Comparison of ENCODE assay signal across 35 cellular contexts in genomic region chr13:98749501-98749900, GRCh38. TPM values are rescaled to one million over a fixed set of nuclear protein-coding genes. Genes with fewer than 3 reads are reported as not detected.
DNase-seq lines count a peak whose midpoint lies in the region; ATAC-seq and TF ChIP-seq lines count a peak whose summit lies in the region.
"Had no signal": no experiment of that assay in that cellular context is flagged by ENCODE, and none has a peak within 500 bp of the region (broad histone marks: within the 10 kb centered on the region; RNA-seq: fewer than 3 reads in every experiment).

No MANE protein-coding gene starts in this region.

- peaks cover 0 to 16% of the 10 kb centered on the region in 2 donors for H3K27me3 ChIP-seq in uterus
- H3K27me3 ChIP-seq in naive thymus-derived CD4-positive, alpha-beta T cell (ENCODE audit: control insufficient read depth in 2 of 2, insufficient read depth in 2 of 2, low read length in 2 of 2), result peaks cover 0 to 7% of the 10 kb centered on the region in 2 donors

- H3K27ac ChIP-seq in uterus, result no peak overlapping the region
- H3K27ac ChIP-seq in naive thymus-derived CD4-positive, alpha-beta T cell (ENCODE audit: low read depth, low read length), result no peak overlapping the region
- H3K27ac ChIP-seq: ascending aorta; BLaER1 treated with 17β-estradiol and CSF1 and Interleukin-3, amounts not matched to agents 10 nM and 100 nM; gastrocnemius medialis; suprapubic skin; VCaP had no signal

- peaks cover 0 to 8% (median 4%) of the 10 kb centered on the region in 5 donors for H3K36me3 Mint-ChIP-seq in naive thymus-derived CD4-positive, alpha-beta T cell
- H3K36me3 Mint-ChIP-seq: memory B cell had no signal

- intact Hi-C loops in uterus (cut with DNase I; ENCODE audit: low total_unique reads), result no loop called here
- intact Hi-C loops in naive thymus-derived CD4-positive, alpha-beta T cell (cut with micrococcal nuclease), result no loop called here

- H3K9me3 ChIP-seq in uterus, result no peaks in the 10 kb centered on the region
- no peaks in the 10 kb centered on the region for H3K9me3 ChIP-seq in naive thymus-derived CD4-positive, alpha-beta T cell (ENCODE audit: control insufficient read depth in 2 of 3, low read length in 3 of 3)
- H3K9me3 ChIP-seq: ascending aorta, Caco-2, gastrocnemius medialis, suprapubic skin had no signal

- peak; percentile 19 for DNase-seq in AG04449 (ENCODE audit: low read depth, low spot score)
- peak; percentile 69 for DNase-seq in GM04503 (ENCODE audit: low read depth)
- peak; percentile 80 for DNase-seq in astrocyte of the cerebellum (ENCODE audit: low read depth)
- peak; percentile 83 for DNase-seq in fibroblast of the aortic adventitia (ENCODE audit: low read depth)
- no peak for DNase-seq in HT-29 (ENCODE audit: low spot score)
- DNase-seq in uterus, result no peak
- no peak for DNase-seq in naive thymus-derived CD4-positive, alpha-beta T cell
- DNase-seq in GM13976 (ENCODE audit: low spot score), result no peak
- DNase-seq: activated CD4-positive, alpha-beta T cell treated with anti-CD3 and anti-CD28 coated beads for 4 hours; activated T-cell treated with anti-CD3 and anti-CD28 coated beads for 4 hours; Caco-2; cerebellar nuclear complex; DMS79 treated with DMSO at 0.1 percent for 48 hours; gastrocnemius medialis; hippocampal formation; left colon; NCI-H1092; NCI-H187; NCI-H2171; NCI-H524 treated with DMSO at 0.1 percent for 48 hours; Right ventricle myocardium superior; stimulated activated CD4-positive, alpha-beta T cell treated with anti-CD3 and anti-CD28 coated beads, Interleukin-4, amount 100 ng/mL, for 4 hours; T-helper 9 cell had no signal

- no peak overlapping the region for H3K4me3 ChIP-seq in AG04449 (ENCODE audit: low read depth, low read length)
- no peak overlapping the region for H3K4me3 ChIP-seq in astrocyte of the cerebellum (ENCODE audit: low read depth, low read length)
- H3K4me3 ChIP-seq in fibroblast of the aortic adventitia (ENCODE audit: low read depth, low read length), result no peak overlapping the region
- H3K4me3 ChIP-seq in uterus, result no peak overlapping the region
- no peak overlapping the region for H3K4me3 ChIP-seq in naive thymus-derived CD4-positive, alpha-beta T cell (ENCODE audit: low read length)
- H3K4me3 ChIP-seq: ascending aorta; BLaER1 treated with 17β-estradiol and CSF1 and Interleukin-3, amounts not matched to agents 10 nM and 100 nM; gastrocnemius medialis; GM12878; suprapubic skin had no signal

- H3K36me3 ChIP-seq in uterus, result no peaks in the 10 kb centered on the region
- H3K36me3 ChIP-seq in naive thymus-derived CD4-positive, alpha-beta T cell (ENCODE audit: control insufficient read depth in 2 of 3, insufficient read depth in 3 of 3, low read length in 3 of 3), result no peaks in the 10 kb centered on the region
- H3K36me3 ChIP-seq: ascending aorta; BLaER1 treated with 17β-estradiol and CSF1 and Interleukin-3, amounts not matched to agents 10 nM and 100 nM; gastrocnemius medialis; suprapubic skin had no signal

- POLR2A ChIA-PET in AG04449 (lab: Yijun Ruan, JAX), result no interaction called here
- POLR2A ChIA-PET in naive thymus-derived CD4-positive, alpha-beta T cell (lab: Charles Lee), result no interaction called here

- peaks cover 0 to 8% of the 10 kb centered on the region in 2 donors for H3K4me1 ChIP-seq in uterus
- no peaks in the 10 kb centered on the region for H3K4me1 ChIP-seq in naive thymus-derived CD4-positive, alpha-beta T cell (ENCODE audit: control insufficient read depth in 2 of 2, insufficient read depth in 2 of 2, low read length in 2 of 2)
- H3K4me1 ChIP-seq: gastrocnemius medialis had no signal

- TF ChIP-seq CTCF in AG04449 (IDR thresholded peaks at IDR 0.05; ENCODE audit: insufficient read depth, low read length, missing control alignments) (no peak), astrocyte of the cerebellum (IDR thresholded peaks at IDR 0.05; ENCODE audit: low read depth, low read length, missing control alignments) (no peak), fibroblast of the aortic adventitia (IDR thresholded peaks at IDR 0.05; ENCODE audit: insufficient read depth, low read length) (no peak), uterus (IDR thresholded peaks at IDR 0.05) (no peak), GM13976 (IDR thresholded peaks at IDR 0.05; ENCODE audit: borderline replicate concordance, control extremely low read depth, extremely low read depth, insufficient read depth, missing control alignments) (no peak)

- no peak overlapping the region for H3K27ac Mint-ChIP-seq in naive thymus-derived CD4-positive, alpha-beta T cell
- H3K27ac Mint-ChIP-seq: activated naive CD4-positive, alpha-beta T cell treated with anti-CD3 and anti-CD28 coated beads, Interleukin-2, amount 50 U/mL, for 72 hours; memory B cell; stimulated activated memory B cell treated with anti-CD40 and anti-IgM and Interleukin-4, amounts not matched to agents 10 μg/mL and 1 μg/mL and 100 μg/mL, for 72 hours had no signal

- ATAC-seq in naive thymus-derived CD4-positive, alpha-beta T cell, result no peak
- ATAC-seq: activated naive CD4-positive, alpha-beta T cell treated with anti-CD3 and anti-CD28 coated beads, Interleukin-2, amount 50 U/mL, for 72 hours; gastrocnemius medialis; GM12878; HepG2; left colon; sciatic nerve; stimulated activated memory B cell treated with anti-CD40 and anti-IgM and Interleukin-4, amounts not matched to agents 10 μg/mL and 1 μg/mL and 100 μg/mL, for 72 hours had no signal

- H3K4me1 Mint-ChIP-seq in naive thymus-derived CD4-positive, alpha-beta T cell, result peaks cover 0 to 10% (median 0%) of the 10 kb centered on the region in 7 donors
- H3K4me1 Mint-ChIP-seq: memory B cell; stimulated activated memory B cell treated with anti-CD40 and anti-IgM and Interleukin-4, amounts not matched to agents 10 μg/mL and 1 μg/mL and 100 μg/mL, for 72 hours had no signal

- TF ChIP-seq POLR2A in uterus (IDR thresholded peaks at IDR 0.05), result no peak

- CTCF ChIA-PET in AG04449 (lab: Yijun Ruan, JAX), result no interaction called here
- CTCF ChIA-PET in naive thymus-derived CD4-positive, alpha-beta T cell (lab: Charles Lee), result interaction anchor here (0.5 kb wide), 1 partner anchor 1165 kb away, joined by 3 read pairs; no protein-coding TSS in a partner anchor

- H3K9me3 Mint-ChIP-seq in naive thymus-derived CD4-positive, alpha-beta T cell, result peaks cover 0 to 22% (median 9%) of the 10 kb centered on the region in 11 donors

- H3K27me3 Mint-ChIP-seq in naive thymus-derived CD4-positive, alpha-beta T cell, result peaks cover 38 to 63% (median 47%) of the 10 kb centered on the region in 5 donors

- in situ Hi-C loops in astrocyte of the cerebellum (cut with HindIII; ENCODE audit: low sequenced_read_pairs) (no loop called here), GM13976 (cut with MboI; ENCODE audit: low sequenced_read_pairs, unreplicated experiment) (no loop called here)

- no peak overlapping the region for H3K4me3 Mint-ChIP-seq in naive thymus-derived CD4-positive, alpha-beta T cell
- H3K4me3 Mint-ChIP-seq: memory B cell; stimulated activated memory B cell treated with anti-CD40 and anti-IgM and Interleukin-4, amounts not matched to agents 10 μg/mL and 1 μg/mL and 100 μg/mL, for 72 hours had no signal

RNA-seq across cellular contexts. Expression of gene SLC15A1, which starts 3.0 kb away (rescaled TPM):
- total RNA-seq in fibroblast of the aortic adventitia (ENCODE audit: low replicate concordance) (not detected in 2 replicates), uterus (1 to 10 TPM in 1 of 4 donors, under 1 TPM in 1, not detected in 2; 0.97 to 2.1 TPM)
- total RNA-seq in HT-29 (2014; rRNA removed; shearing (Covaris generic)), result not detected in 2 replicates
- not detected for total RNA-seq in naive thymus-derived CD4-positive, alpha-beta T cell
- not detected for polyA plus RNA-seq in naive thymus-derived CD4-positive, alpha-beta T cell
- total RNA-seq: A172; activated naive CD4-positive, alpha-beta T cell treated with anti-CD3 and anti-CD28 coated beads, Interleukin-2, amount 50 U/mL, for 72 hours; ascending aorta; gastrocnemius medialis; GM12878; LHCN-M2; Right ventricle myocardium superior had no signal
- polyA plus RNA-seq: GM12878 had no signal

Comparison
In these comparisons a context has a peak if more than half of its experiments do, and no peak if none do; other contexts are left out.
1. DNase-seq: peak in AG04449 (single experiment), GM04503 (single experiment), astrocyte of the cerebellum (single experiment) and fibroblast of the aortic adventitia (single experiment); none in HT-29 (single experiment), uterus (0 of 2), naive thymus-derived CD4-positive, alpha-beta T cell (0 of 9) and GM13976 (single experiment).